Comparison of ENCODE assay signal across 12 cellular contexts in the genomic region with DNA sequence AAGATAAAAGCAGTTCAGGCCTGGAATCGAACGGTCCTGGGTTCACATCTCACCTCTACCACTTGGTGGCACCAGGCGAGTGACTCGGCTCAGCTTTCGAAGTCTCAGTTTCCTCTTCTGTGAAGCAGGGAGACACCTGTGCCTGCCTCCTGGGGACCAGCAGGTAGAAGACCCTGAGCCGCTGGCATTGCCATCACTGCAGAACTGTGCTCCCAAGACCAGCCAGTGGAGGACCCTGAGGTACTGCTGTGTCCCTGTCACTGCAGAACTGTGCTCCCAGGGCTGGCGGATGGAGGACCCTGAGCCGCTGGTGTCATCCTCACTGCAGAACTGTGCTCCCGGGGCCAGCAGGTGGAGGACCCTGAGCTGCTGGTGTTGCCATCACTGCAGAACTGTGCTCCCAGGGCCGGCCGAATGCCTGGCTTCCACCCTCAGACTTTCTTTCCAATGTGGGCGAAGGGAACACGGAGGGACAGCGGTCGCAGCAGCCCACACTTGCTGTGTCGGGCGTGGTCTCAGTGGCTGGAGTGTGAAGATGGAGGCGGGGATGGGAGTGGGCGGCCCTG. TPM values are rescaled to one million over a fixed set of nuclear protein-coding genes. Genes with fewer than 3 reads are reported as not detected.
DNase-seq lines count a peak whose midpoint lies in the region; ATAC-seq, FAIRE-seq and TF ChIP-seq lines count a peak whose summit lies in the region.
"Had no signal": no experiment of that assay in that cellular context is flagged by ENCODE, and none has a peak within 500 bp of the region (broad histone marks: within the 10 kb centered on the region; RNA-seq: fewer than 3 reads in every experiment).

No MANE protein-coding gene starts in this region.

- H4K20me1 ChIP-seq in GM23338 (replicated peaks; ENCODE audit: insufficient read depth) (no peaks in the 10 kb centered on the region), HepG2 (ENCODE audit: insufficient read depth, low read length) (no peaks in the 10 kb centered on the region)

- no peak; the same call in 2 of the 3 replicates for ATAC-seq in GM23338
- peak; percentile 20 for ATAC-seq in HepG2
- no peak for ATAC-seq in HG03460 (IDR thresholded peaks at IDR 0.05; ENCODE audit: unreplicated experiment)
- no peak for ATAC-seq in HG03457 (IDR thresholded peaks at IDR 0.05; ENCODE audit: unreplicated experiment)
- ATAC-seq: natural killer cell treated with Interleukin-12 subunit alpha and Interleukin-12 subunit beta and Interleukin-15 and Interleukin-18, amount 100 ng/mL, for 72 hours had no signal

- H3K27ac Mint-ChIP-seq in Calu3 (ENCODE audit: unreplicated experiment) (no peak overlapping the region), GM23338 (no peak overlapping the region)
- H3K27ac Mint-ChIP-seq: natural killer cell treated with Interleukin-12 subunit alpha and Interleukin-12 subunit beta and Interleukin-15 and Interleukin-18, amount 100 ng/mL, for 72 hours; T-cell had no signal

- WGBS in HepG2 (ENCODE audit: low lambda C conversion rate): 23% methylated on average over 15 of the region's 19 CpGs

- H3K4me3 ChIP-seq in GM23338: no peak overlapping the region
- peak overlapping the region in 1 of 3 experiments; percentile 30; a peak in 1 of 6 replicates for H3K4me3 ChIP-seq in HepG2 (replicated peaks in 1 of 3; ENCODE audit: insufficient read depth in 1 of 3, low read depth in 2 of 3, low read length in 3 of 3)
- no peak overlapping the region for H3K4me3 ChIP-seq in tibial artery

- H3K27me3 Mint-ChIP-seq in Calu3 (ENCODE audit: unreplicated experiment): peaks cover 25% of the 10 kb centered on the region
- peaks cover 13% of the 10 kb centered on the region for H3K27me3 Mint-ChIP-seq in GM23338 (ENCODE audit: insufficient read depth, low read depth, poor library complexity)

- no peak for TF ChIP-seq RAD21 in HepG2 (CRISPR knock-in tag; IDR thresholded peaks at IDR 0.05)

- peak; percentile 80 for FAIRE-seq in HepG2 (lab: Jason Lieb, UNC)

- TF ChIP-seq CTCF in Calu3 (IDR thresholded peaks at IDR 0.05; ENCODE audit: unreplicated experiment) (peak; percentile 23), GM23338 (conservative IDR thresholded peaks at IDR 0.05; ENCODE audit: low read depth in 2 of 2) (peak; percentile 29 to 62; a peak in 3 of 4 replicates), HepG2 (CRISPR knock-in tag; IDR thresholded peaks at IDR 0.05) (peak; percentile 68), tibial artery (IDR thresholded peaks at IDR 0.05) (no peak)

- DNase-seq in Calu3 (peak; percentile 34), GM23338 (ENCODE audit: low spot score) (no peak), HepG2 (ENCODE audit: low spot score) (no peak), NCI-H2029 (lab: John Stamatoyannopoulos, UW) (no peak), tibial artery (no peak)
- DNase-seq in activated CD8-positive, alpha-beta memory T cell treated with anti-CD3 and anti-CD28 coated beads, Interleukin-2, amount 50 U/mL, for 4 hours: peak; percentile 47
- DNase-seq: NCI-H2081 treated with DMSO at 0.1 percent for 48 hours, T-cell had no signal

- intact Hi-C loops in Calu3 (cut with micrococcal nuclease; ENCODE audit: unreplicated experiment) (no loop called here), HepG2 (cut with micrococcal nuclease; ENCODE audit: unreplicated experiment) (no loop called here), tibial artery (cut with DNase I; ENCODE audit: low total_unique reads) (loop anchor here (5.0 kb wide), 2 partner anchors 36 to 101 kb away; no protein-coding TSS in a partner anchor)

- H3K36me3 Mint-ChIP-seq in Calu3 (ENCODE audit: insufficient read depth, unreplicated experiment): no peaks in the 10 kb centered on the region
- no peaks in the 10 kb centered on the region; the same call in 1 of the 3 replicates for H3K36me3 Mint-ChIP-seq in GM23338 (ENCODE audit: low read depth)
- H3K36me3 Mint-ChIP-seq: T-cell had no signal

- no peak overlapping the region for H3K4me2 ChIP-seq in GM23338
- H3K4me2 ChIP-seq in HepG2 (ENCODE audit: low read depth, low read length): peak overlapping the region; percentile 54

- H3K36me3 ChIP-seq in GM23338 (ENCODE audit: insufficient read depth) (no peaks in the 10 kb centered on the region), HepG2 (replicated peaks in 1 of 2; ENCODE audit: control insufficient read depth in 1 of 2, insufficient read depth in 2 of 2, low read length in 2 of 2) (no peaks in the 10 kb centered on the region), tibial artery (no peaks in the 10 kb centered on the region)

- no peak overlapping the region for H3K9ac ChIP-seq in HepG2 (ENCODE audit: insufficient read depth, low read depth, low read length)

- H3K4me3 Mint-ChIP-seq in Calu3 (ENCODE audit: low read depth, unreplicated experiment) (no peak overlapping the region), GM23338 (no peak overlapping the region)
- H3K4me3 Mint-ChIP-seq: natural killer cell treated with Interleukin-12 subunit alpha and Interleukin-12 subunit beta and Interleukin-15 and Interleukin-18, amount 100 ng/mL, for 72 hours; T-cell had no signal

- H2AFZ ChIP-seq in GM23338: no peak overlapping the region
- H2AFZ ChIP-seq in HepG2 (ENCODE audit: low read length): no peak overlapping the region

- H3K27ac ChIP-seq in GM23338 (ENCODE audit: low read depth) (no peak overlapping the region), HepG2 (ENCODE audit: extremely low read length, insufficient read depth, low read length) (no peak overlapping the region), tibial artery (no peak overlapping the region)

- TF ChIP-seq POLR2A in HepG2 (IDR thresholded peaks at IDR 0.05; ENCODE audit: insufficient read depth in 1 of 2, low read depth in 2 of 2, low read length in 2 of 2): no peak

- H3K9me3 Mint-ChIP-seq in Calu3 (ENCODE audit: low read depth, unreplicated experiment) (no peaks in the 10 kb centered on the region), GM23338 (peaks cover 5% of the 10 kb centered on the region; the same call in 1 of the 3 replicates)
- H3K9me3 Mint-ChIP-seq: natural killer cell treated with Interleukin-12 subunit alpha and Interleukin-12 subunit beta and Interleukin-15 and Interleukin-18, amount 100 ng/mL, for 72 hours; T-cell had no signal

- peaks cover 29% of the 10 kb centered on the region for H3K4me1 Mint-ChIP-seq in Calu3 (ENCODE audit: low read depth, unreplicated experiment)
- peaks cover 64% of the 10 kb centered on the region for H3K4me1 Mint-ChIP-seq in GM23338

- BruUV-seq in Calu3 (replicated peaks; lab: Mats Ljungman, UMichigan) (no TSS peak), HepG2 (replicated peaks; lab: Mats Ljungman, UMichigan) (no TSS peak)

- no peaks in the 10 kb centered on the region for H3K9me2 ChIP-seq in GM23338 (ENCODE audit: insufficient read depth)

- TF ChIP-seq EP300 in HepG2 (IDR thresholded peaks at IDR 0.05; ENCODE audit: low read depth in 2 of 2, low read length in 2 of 2) (no peak), HepG2 (CRISPR knock-in tag; IDR thresholded peaks at IDR 0.05; ENCODE audit: borderline replicate concordance) (no peak)

- CTCF ChIA-PET in Calu3 (lab: Charles Lee) (no interaction called here), HepG2 (lab: Yijun Ruan, JAX; ENCODE audit: low intra/inter-chr PET ratio, low total read pairs) (interaction anchor here (1.2 to 1.8 kb wide), 2 partner anchors 32 to 100 kb away, joined by 4 to 6 read pairs; no protein-coding TSS in a partner anchor)

- H3F3A ChIP-seq in GM23338 (replicated peaks; ENCODE audit: low read depth): peaks cover 35% of the 10 kb centered on the region

- no peaks in the 10 kb centered on the region for H3K79me2 ChIP-seq in GM23338 (replicated peaks; ENCODE audit: insufficient read depth)
- no peaks in the 10 kb centered on the region for H3K79me2 ChIP-seq in HepG2 (ENCODE audit: insufficient read depth, low read length)

- H3K4me1 ChIP-seq in GM23338 (ENCODE audit: insufficient read depth) (peaks cover 33% of the 10 kb centered on the region), HepG2 (ENCODE audit: insufficient read depth, low read length) (peaks cover 80% of the 10 kb centered on the region), tibial artery (no peaks in the 10 kb centered on the region)

- H3K9me3 ChIP-seq in HepG2 (ENCODE audit: low read length) (no peaks in the 10 kb centered on the region), tibial artery (no peaks in the 10 kb centered on the region)

- POLR2A ChIA-PET in HepG2 (lab: Yijun Ruan, JAX): interaction anchor here (1.0 to 1.3 kb wide), 3 partner anchors 9 to 71 kb away, joined by 3 to 4 read pairs (median 3); a partner anchor contains a TSS

- in situ Hi-C loops in HepG2 (cut with HindIII; ENCODE audit: extremely low pct_ligation_motif_present, low pct_unique_long_range_greater_than_20kb): no loop called here

- H3K27me3 ChIP-seq in GM23338 (ENCODE audit: insufficient read depth) (no peaks in the 10 kb centered on the region), HepG2 (ENCODE audit: control insufficient read depth in 1 of 2, insufficient read depth in 2 of 2, low read length in 2 of 2) (no peaks in the 10 kb centered on the region), tibial artery (peaks cover 0 to 65% of the 10 kb centered on the region in 2 donors)

RNA-seq across cellular contexts. Expression of a gene that starts 8.7 kb away (rescaled TPM):
- total RNA-seq in Calu3 (2022): 379 and 501 TPM in 2 replicates
- total RNA-seq in GM23338 (2014; rRNA removed; shearing (Covaris generic)): 328 and 386 TPM in 2 replicates
- 107 and 109 TPM in 2 replicates for polyA plus RNA-seq in GM23338 (2016; fragmentation: Nextera tagmentation; extraction: Ambion mirVana)
- total RNA-seq in HepG2 (2016; rRNA removed; fragmentation: Illumina TruSeq; extraction: Trizol): 84.4 and 155 TPM in 2 replicates
- 20.4 and 21.0 TPM in 2 replicates for total RNA-seq in HepG2 (2016; cell fraction: cytosol; rRNA removed; fragmentation: Illumina TruSeq; extraction: Trizol; ENCODE audit: low read depth)
- 65.4 and 165 TPM in 2 replicates for total RNA-seq in HepG2 (2016; cell fraction: insoluble cytoplasmic fraction; rRNA removed; fragmentation: Illumina TruSeq; extraction: Trizol)
- 76.8 and 82.0 TPM in 2 replicates for total RNA-seq in HepG2 (2016; cell fraction: membrane; rRNA removed; fragmentation: Illumina TruSeq; extraction: Trizol)
- total RNA-seq in HepG2 (2016; cell fraction: nucleus; rRNA removed; fragmentation: Illumina TruSeq; extraction: Trizol): 144 and 171 TPM in 2 replicates
- polyA plus RNA-seq in HepG2 (2011; rRNA removed): 79.6 and 84.0 TPM in 2 replicates
- polyA plus RNA-seq in HepG2 (2011; cell fraction: cytosol; rRNA removed): 58.4 and 80.8 TPM in 2 replicates
- polyA plus RNA-seq in HepG2 (2011; cell fraction: nucleus; rRNA removed): 118 and 147 TPM in 2 replicates
- polyA plus RNA-seq in HepG2 (2012): 135 and 207 TPM in 2 replicates
- 17.8 and 19.1 TPM in 2 replicates for polyA plus RNA-seq in HepG2 (2016; cell fraction: cytosol; fragmentation: Illumina TruSeq; extraction: Trizol; ENCODE audit: low read depth)
- polyA plus RNA-seq in HepG2 (2016; cell fraction: insoluble cytoplasmic fraction; fragmentation: Illumina TruSeq; extraction: Trizol; ENCODE audit: low read depth): 93.2 and 121 TPM in 2 replicates
- polyA plus RNA-seq in HepG2 (2016; cell fraction: membrane; fragmentation: Illumina TruSeq; extraction: Trizol; ENCODE audit: low read depth): 56.5 and 59.3 TPM in 2 replicates
- 307 and 313 TPM in 2 replicates for polyA plus RNA-seq in HepG2 (2016; cell fraction: nucleus; fragmentation: Illumina TruSeq; extraction: Trizol; ENCODE audit: insufficient read depth, low read depth)
- polyA minus RNA-seq in HepG2 (2011; rRNA and poly(A)+ RNA removed; ENCODE audit: low replicate concordance): 157 and 170 TPM in 2 replicates
- 88.7 and 88.8 TPM in 2 replicates for polyA minus RNA-seq in HepG2 (2011; cell fraction: cytosol; rRNA and poly(A)+ RNA removed)
- 35.7 and 42.5 TPM in 2 replicates for polyA minus RNA-seq in HepG2 (2011; cell fraction: nucleus; rRNA and poly(A)+ RNA removed)

RNA-seq across cellular contexts. Expression of a gene that starts 58.3 kb away (rescaled TPM):
- total RNA-seq in Calu3 (2022) (not detected in 2 replicates), HepG2 (2016; rRNA removed; fragmentation: Illumina TruSeq; extraction: Trizol) (85.7 and 106 TPM in 2 replicates)
- total RNA-seq in GM23338 (2014; rRNA removed; shearing (Covaris generic)): not detected in 2 replicates
- polyA plus RNA-seq in GM23338 (2016; fragmentation: Nextera tagmentation; extraction: Ambion mirVana) (not detected in 2 replicates), HepG2 (2011; rRNA removed) (66.8 and 70.0 TPM in 2 replicates)
- 32.7 and 37.9 TPM in 2 replicates for total RNA-seq in HepG2 (2016; cell fraction: cytosol; rRNA removed; fragmentation: Illumina TruSeq; extraction: Trizol; ENCODE audit: low read depth)
- total RNA-seq in HepG2 (2016; cell fraction: insoluble cytoplasmic fraction; rRNA removed; fragmentation: Illumina TruSeq; extraction: Trizol): 85.8 and 97.2 TPM in 2 replicates
- total RNA-seq in HepG2 (2016; cell fraction: membrane; rRNA removed; fragmentation: Illumina TruSeq; extraction: Trizol): 29.8 and 38.9 TPM in 2 replicates
- 97.3 and 115 TPM in 2 replicates for total RNA-seq in HepG2 (2016; cell fraction: nucleus; rRNA removed; fragmentation: Illumina TruSeq; extraction: Trizol)
- polyA plus RNA-seq in HepG2 (2011; cell fraction: cytosol; rRNA removed): 69.7 and 71.1 TPM in 2 replicates
- 186 and 199 TPM in 2 replicates for polyA plus RNA-seq in HepG2 (2011; cell fraction: nucleus; rRNA removed)
- 44.2 and 48.2 TPM in 2 replicates for polyA plus RNA-seq in HepG2 (2012)
- 21.5 and 23.0 TPM in 2 replicates for polyA plus RNA-seq in HepG2 (2016; cell fraction: cytosol; fragmentation: Illumina TruSeq; extraction: Trizol; ENCODE audit: low read depth)
- polyA plus RNA-seq in HepG2 (2016; cell fraction: insoluble cytoplasmic fraction; fragmentation: Illumina TruSeq; extraction: Trizol; ENCODE audit: low read depth): 68.8 and 71.9 TPM in 2 replicates
- polyA plus RNA-seq in HepG2 (2016; cell fraction: membrane; fragmentation: Illumina TruSeq; extraction: Trizol; ENCODE audit: low read depth): 18.4 and 18.5 TPM in 2 replicates
- 127 and 130 TPM in 2 replicates for polyA plus RNA-seq in HepG2 (2016; cell fraction: nucleus; fragmentation: Illumina TruSeq; extraction: Trizol; ENCODE audit: insufficient read depth, low read depth)
- 132 TPM in 1 of 2 replicates, not detected in the other for polyA minus RNA-seq in HepG2 (2011; rRNA and poly(A)+ RNA removed; ENCODE audit: low replicate concordance)
- polyA minus RNA-seq in HepG2 (2011; cell fraction: cytosol; rRNA and poly(A)+ RNA removed): 12.6 and 15.9 TPM in 2 replicates
- 114 and 132 TPM in 2 replicates for polyA minus RNA-seq in HepG2 (2011; cell fraction: nucleus; rRNA and poly(A)+ RNA removed)
- total RNA-seq: Daoy; natural killer cell treated with Interleukin-12 subunit alpha and Interleukin-12 subunit beta and Interleukin-15 and Interleukin-18, amount 100 ng/mL, for 72 hours had no signal

Comparison
In these comparisons a context has a peak if more than half of its experiments do, and no peak if none do; other contexts are left out.
1. DNase-seq: peak in Calu3 (single experiment) and activated CD8-positive, alpha-beta memory T cell treated with anti-CD3 and anti-CD28 coated beads, Interleukin-2, amount 50 U/mL, for 4 hours (single experiment); none in GM23338 (single experiment), HepG2 (single experiment), NCI-H2029 (single experiment) and tibial artery (0 of 2).
2. CTCF ChIP-seq: peak in Calu3 (single experiment), GM23338 (2 of 2) and HepG2 (single experiment); none in tibial artery (0 of 2).
3. RNA of a gene that starts 58.3 kb away (total RNA-seq): 29.8 to 115 TPM in HepG2; not detected in Calu3 and not detected in GM23338; every median in the first group is over 10 times any median in the second.